Comparison of ENCODE assay signal across 8 cellular contexts in genomic region chr10:80046629-80047441, GRCh38. TPM values are rescaled to one million over a fixed set of nuclear protein-coding genes. Genes with fewer than 3 reads are reported as not detected.
A peak's percentile ranks its signal among the peaks of the same experiment; 100 is the strongest.
DNase-seq lines count a peak whose midpoint lies in the region; ATAC-seq lines count a peak whose summit lies in the region.

No MANE protein-coding gene starts in this region.

- H2BK5ac ChIP-seq in mesendoderm (ENCODE audit: low read length) = no peak overlapping the region

- H3K27me3 Mint-ChIP-seq in activated CD4-positive, alpha-beta memory T cell treated with anti-CD3 and anti-CD28 coated beads, Interleukin-2, amount 10 ng/mL, durations not matched to agents 7 days and 5 days = peaks cover 3% of the 10 kb centered on the region

- H3K4me3 Mint-ChIP-seq in activated CD4-positive, alpha-beta memory T cell treated with anti-CD3 and anti-CD28 coated beads, Interleukin-2, amount 10 ng/mL, durations not matched to agents 7 days and 5 days = no peak overlapping the region

- no peak overlapping the region for H3K23ac ChIP-seq in mesendoderm (ENCODE audit: low read length)

- CTCF ChIA-PET in activated CD4-positive, alpha-beta memory T cell treated with anti-CD3 and anti-CD28 coated beads, Interleukin-2, amount 10 ng/mL, durations not matched to agents 7 days and 5 days (lab: Charles Lee) = interaction anchor here (1.0 to 2.4 kb wide), 9 partner anchors 10 to 510 kb away, joined by 3 to 14 read pairs (median 5); no protein-coding TSS in a partner anchor

- POLR2A ChIA-PET in activated CD4-positive, alpha-beta memory T cell treated with anti-CD3 and anti-CD28 coated beads, Interleukin-2, amount 10 ng/mL, durations not matched to agents 7 days and 5 days (lab: Charles Lee) = no interaction called here

- no peaks in the 10 kb centered on the region for H3K4me1 ChIP-seq in mesendoderm (ENCODE audit: control insufficient read depth, low read depth, low read length)

- no peak overlapping the region for H2BK120ac ChIP-seq in mesendoderm (ENCODE audit: low read depth, low read length)

- H3K56ac ChIP-seq in mesendoderm (ENCODE audit: low read length) = no peak overlapping the region

- H3K18ac ChIP-seq in mesendoderm (ENCODE audit: low read length) = no peak overlapping the region

- H2BK15ac ChIP-seq in mesendoderm (replicated peaks; ENCODE audit: low read depth) = no peak overlapping the region

- no peak overlapping the region for H4K8ac ChIP-seq in mesendoderm (ENCODE audit: low read depth, low read length)

- no peak overlapping the region for H4K5ac ChIP-seq in mesendoderm (ENCODE audit: low read length)

- no peak overlapping the region for H3K9ac ChIP-seq in mesendoderm (ENCODE audit: low read length)

- H3K27me3 ChIP-seq in mesendoderm (ENCODE audit: insufficient read depth, low read length, poor library complexity) = no peaks in the 10 kb centered on the region

- H3K4me1 Mint-ChIP-seq in activated CD4-positive, alpha-beta memory T cell treated with anti-CD3 and anti-CD28 coated beads, Interleukin-2, amount 10 ng/mL, durations not matched to agents 7 days and 5 days = no peaks in the 10 kb centered on the region

- no peak overlapping the region for H2AK5ac ChIP-seq in mesendoderm (ENCODE audit: low read length)

- no peak overlapping the region for H3K4me3 ChIP-seq in mesendoderm (ENCODE audit: low read length)

- ATAC-seq in GM18498 (IDR thresholded peaks at IDR 0.05; ENCODE audit: unreplicated experiment) (peak; percentile 77), HG02973 (IDR thresholded peaks at IDR 0.05; ENCODE audit: unreplicated experiment) (peak; percentile 76)

- no peak overlapping the region for H3K27ac ChIP-seq in mesendoderm (ENCODE audit: low read depth, low read length)

- H3K79me1 ChIP-seq in mesendoderm (ENCODE audit: low read length) = no peaks in the 10 kb centered on the region

- WGBS in mesendoderm (ENCODE audit: extremely low coverage, insufficient coverage, low lambda C conversion rate) = no CpG with 5 or more reads among the region's 10 CpGs

- DNase-seq in A172 (ENCODE audit: low spot score) = peak; percentile 55
- DNase-seq in NCI-H510A treated with DMSO at 0.1 percent for 48 hours (lab: John Stamatoyannopoulos, UW) = peak; percentile 72
- peak; percentile 72 for DNase-seq in activated CD4-positive, alpha-beta memory T cell treated with anti-CD3 and anti-CD28 coated beads, Interleukin-2, amount 10 ng/mL, durations not matched to agents 7 days and 5 days
- peak; percentile 63 for DNase-seq in effector CD8-positive, alpha-beta T cell (lab: John Stamatoyannopoulos, UW)
- peak; percentile 80 for DNase-seq in mesendoderm
- DNase-seq in stimulated activated CD8-positive, alpha-beta memory T cell treated with anti-CD3 and anti-CD28 coated beads, Interleukin-15, amount 100 ng/mL, for 48 hours (ENCODE audit: low read depth in 2 of 2) = peak; percentile 44 to 49

- H3K9me3 Mint-ChIP-seq in activated CD4-positive, alpha-beta memory T cell treated with anti-CD3 and anti-CD28 coated beads, Interleukin-2, amount 10 ng/mL, durations not matched to agents 7 days and 5 days = no peaks in the 10 kb centered on the region

- no peak overlapping the region for H3K4ac ChIP-seq in mesendoderm (ENCODE audit: low read depth, low read length)

- no peak overlapping the region for H3K27ac Mint-ChIP-seq in activated CD4-positive, alpha-beta memory T cell treated with anti-CD3 and anti-CD28 coated beads, Interleukin-2, amount 10 ng/mL, durations not matched to agents 7 days and 5 days

- H3K4me2 ChIP-seq in mesendoderm (ENCODE audit: low read length) = no peak overlapping the region

- H3K36me3 ChIP-seq in mesendoderm (ENCODE audit: control insufficient read depth, insufficient read depth, low read length) = no peaks in the 10 kb centered on the region

- H3K36me3 Mint-ChIP-seq in activated CD4-positive, alpha-beta memory T cell treated with anti-CD3 and anti-CD28 coated beads, Interleukin-2, amount 10 ng/mL, durations not matched to agents 7 days and 5 days (ENCODE audit: low read depth) = no peaks in the 10 kb centered on the region

- no peaks in the 10 kb centered on the region for H3K79me2 ChIP-seq in mesendoderm (ENCODE audit: control insufficient read depth, insufficient read depth, low read length)

RNA-seq across cellular contexts. Expression of gene TMEM254, which starts 31.6 kb away (rescaled TPM):
- 12.1 and 14.0 TPM in 2 replicates for total RNA-seq in A172 (2014; rRNA removed; shearing (Covaris generic))
- total RNA-seq in activated CD4-positive, alpha-beta memory T cell treated with anti-CD3 and anti-CD28 coated beads, Interleukin-2, amount 10 ng/mL, durations not matched to agents 7 days and 5 days = 10 to 100 TPM; 15.0 to 18.3 TPM
- polyA plus RNA-seq in mesendoderm (2013, experiment 1 of 2) = 19.6 TPM
- polyA plus RNA-seq in mesendoderm (2013, experiment 2 of 2) = 20.5 TPM
